11 cellular contexts compared by ENCODE assay signal in genomic region chr10:34985823-34986222, GRCh38.
A peak's percentile ranks its signal among the peaks of the same experiment; 100 is the strongest.
DNase-seq lines count a peak whose midpoint lies in the region; ATAC-seq and TF ChIP-seq lines count a peak whose summit lies in the region.
"Had no signal": no experiment of that assay in that cellular context is flagged by ENCODE, and none has a peak within 500 bp of the region (broad histone marks: within the 10 kb centered on the region; RNA-seq: fewer than 3 reads in every experiment).

No MANE protein-coding gene starts in this region.

- H3K27ac ChIP-seq in AG04450 (ENCODE audit: low read depth, low read length), result no peak overlapping the region
- H3K27ac ChIP-seq in H9 (ENCODE audit: insufficient read length, low read depth, low read length), result no peak overlapping the region
- no peak overlapping the region for H3K27ac ChIP-seq in foreskin keratinocyte
- H3K27ac ChIP-seq: body of pancreas, pancreas had no signal

- POLR2A ChIA-PET in AG04450 (lab: Yijun Ruan, JAX), result no interaction called here

- H2BK12ac ChIP-seq in H9 (ENCODE audit: insufficient read length, low read depth, low read length), result no peak overlapping the region

- H3K23me2 ChIP-seq in H9 (ENCODE audit: insufficient read length, low read depth, low read length, poor library complexity, severe bottlenecking), result no peaks in the 10 kb centered on the region

- no peak overlapping the region for H3T11ph ChIP-seq in H9 (ENCODE audit: low read length)

- no peaks in the 10 kb centered on the region for H3K79me1 ChIP-seq in H9 (ENCODE audit: insufficient read depth, low read depth, low read length, poor library complexity, severe bottlenecking)

- peaks cover 0 to 7% (median 2%) of the 10 kb centered on the region in 3 experiments; a peak in 5 of 7 replicates for H3K36me3 Mint-ChIP-seq in H9 (ENCODE audit: insufficient read depth in 1 of 3, low read depth in 3 of 3)

- H2BK5ac ChIP-seq in H9 (ENCODE audit: insufficient read length, low read length), result no peak overlapping the region

- H2BK20ac ChIP-seq in H9 (ENCODE audit: low read depth, low read length, poor library complexity, severe bottlenecking), result no peak overlapping the region

- no peak overlapping the region for H3K23ac ChIP-seq in H9 (ENCODE audit: insufficient read length, low read depth, low read length)

- peaks cover 11 to 13% of the 10 kb centered on the region in 2 experiments for H3K9me3 Mint-ChIP-seq in H9

- H3K27me3 ChIP-seq in AG04450 (ENCODE audit: control insufficient read depth, insufficient read depth, low read length) (no peaks in the 10 kb centered on the region), H9 (ENCODE audit: insufficient read depth, low read length) (no peaks in the 10 kb centered on the region), foreskin keratinocyte (no peaks in the 10 kb centered on the region)
- H3K27me3 ChIP-seq: body of pancreas, pancreas had no signal

- H2BK15ac ChIP-seq in H9 (ENCODE audit: low read depth, low read length), result no peak overlapping the region

- H3K9ac ChIP-seq in H9 (ENCODE audit: extremely low read depth, insufficient read length, low read length), result no peak overlapping the region

- no peak overlapping the region for H3K4me3 ChIP-seq in AG04450 (ENCODE audit: low read depth, low read length)
- H3K4me3 ChIP-seq: body of pancreas, pancreas had no signal

- no peak overlapping the region for H3K56ac ChIP-seq in H9 (ENCODE audit: insufficient read length, low read depth, low read length)

- H3K9me3 ChIP-seq in AG04450 (ENCODE audit: control insufficient read depth, insufficient read depth, low read length), result peaks cover 16% of the 10 kb centered on the region
- H3K9me3 ChIP-seq in H9 (ENCODE audit: control insufficient read depth, low read depth, low read length), result no peaks in the 10 kb centered on the region
- H3K9me3 ChIP-seq: body of pancreas, pancreas had no signal

- CTCF ChIA-PET in AG04450 (lab: Charles Lee), result interaction anchor here (0.6 to 2.8 kb wide), 6 partner anchors 9 to 330 kb away, joined by 3 to 14 read pairs (median 5); no protein-coding TSS in a partner anchor

- no peaks in the 10 kb centered on the region for H4K20me1 ChIP-seq in H9 (ENCODE audit: control insufficient read depth, insufficient read depth, insufficient read length)

- H3K18ac ChIP-seq in H9 (ENCODE audit: insufficient read length, low read depth, low read length), result no peak overlapping the region

- in situ Hi-C loops in KBM-7 (cut with MboI; ENCODE audit: low pct_unique_long_range_greater_than_20kb, low sequenced_read_pairs), result no loop called here

- no peak overlapping the region for H3K14ac ChIP-seq in H9 (ENCODE audit: insufficient read depth, low read length)

- H3K4ac ChIP-seq in H9 (ENCODE audit: low read depth, low read length), result no peak overlapping the region

- TF ChIP-seq CTCF in AG04450 (IDR thresholded peaks at IDR 0.05; ENCODE audit: low read depth, low read length) (peak; percentile 38), H9 (conservative IDR thresholded peaks at IDR 0.05) (peak; percentile 70), foreskin keratinocyte (conservative IDR thresholded peaks at IDR 0.05) (peak; percentile 48)

- H3K79me2 ChIP-seq in H9 (ENCODE audit: insufficient read depth, low read length), result no peaks in the 10 kb centered on the region

- H4K5ac ChIP-seq in H9 (ENCODE audit: insufficient read length, low read depth, low read length), result no peak overlapping the region

- no CpG with 5 or more reads among the region's 2 CpGs for WGBS in H9 (ENCODE audit: extremely low coverage, insufficient read length, low lambda C conversion rate)

- no peak overlapping the region for H2AK5ac ChIP-seq in H9 (ENCODE audit: insufficient read length, low read length)

- H4K8ac ChIP-seq in H9 (replicated peaks; ENCODE audit: insufficient read length, low read depth, low read length), result no peak overlapping the region

- no peak overlapping the region for H3K4me2 ChIP-seq in H9 (ENCODE audit: insufficient read depth, insufficient read length, low read length)

- no peaks in the 10 kb centered on the region for H3K4me1 ChIP-seq in H9 (ENCODE audit: insufficient read depth, low read length)
- H3K4me1 ChIP-seq in foreskin keratinocyte, result peaks cover 8% of the 10 kb centered on the region
- H3K4me1 ChIP-seq: body of pancreas, pancreas had no signal

- H2AFZ ChIP-seq in H9 (ENCODE audit: low read length), result no peak overlapping the region

- H2BK120ac ChIP-seq in H9 (ENCODE audit: low read depth, low read length, poor library complexity, severe bottlenecking), result no peak overlapping the region

- H3K27ac Mint-ChIP-seq in H9, result no peak overlapping the region

- H3K4me1 Mint-ChIP-seq in H9, result peaks cover 5 to 7% of the 10 kb centered on the region in 2 experiments

- H4K91ac ChIP-seq in H9 (ENCODE audit: insufficient read length, low read depth, low read length), result no peak overlapping the region

- ATAC-seq in foreskin keratinocyte, result peak; percentile 28
- ATAC-seq: body of pancreas had no signal

- no peaks in the 10 kb centered on the region for H3K27me3 Mint-ChIP-seq in H9 (ENCODE audit: low read depth)

- no peak overlapping the region for H3K4me3 Mint-ChIP-seq in H9

- DNase-seq in AG04450 (ENCODE audit: low read depth, low spot score) (no peak), H9 (peak; percentile 60), SHP77 treated with DMSO at 0.1 percent for 48 hours (lab: John Stamatoyannopoulos, UW) (peak; percentile 1), foreskin keratinocyte (no peak), nucleus accumbens (lab: John Stamatoyannopoulos, UW) (no peak), KBM-7 (no peak), pons (ENCODE audit: low spot score) (no peak)
- no peak for DNase-seq in stimulated activated CD4-positive, alpha-beta T cell treated with anti-CD3 and anti-CD28 coated beads, Interleukin-4, amount 100 ng/mL, for 4 hours
- DNase-seq: activated CD8-positive, alpha-beta memory T cell treated with anti-CD3 and anti-CD28 coated beads for 24 hours; body of pancreas; pancreas had no signal

Comparison
In these comparisons a context has a peak if more than half of its experiments do, and no peak if none do; other contexts are left out.
1. DNase-seq: peak in H9 (single experiment) and SHP77 treated with DMSO at 0.1 percent for 48 hours (single experiment); none in AG04450 (single experiment), foreskin keratinocyte (0 of 2), nucleus accumbens (0 of 56), KBM-7 (single experiment), stimulated activated CD4-positive, alpha-beta T cell treated with anti-CD3 and anti-CD28 coated beads, Interleukin-4, amount 100 ng/mL, for 4 hours (0 of 2) and pons (single experiment).
2. Peak in every context shown above with its lines, with median percentiles within 50 percentile points of each other: CTCF ChIP-seq.